11 cellular contexts compared by ENCODE assay signal in genomic region chrX:123424546-123424945, GRCh38.
DNase-seq lines count a peak whose midpoint lies in the region; ATAC-seq, FAIRE-seq and TF ChIP-seq lines count a peak whose summit lies in the region.
"Had no signal": no experiment of that assay in that cellular context is flagged by ENCODE, and none has a peak within 500 bp of the region (broad histone marks: within the 10 kb centered on the region; RNA-seq: fewer than 3 reads in every experiment).

No MANE protein-coding gene starts in this region.

- H3K27me3 ChIP-seq in CD8-positive, alpha-beta T cell (ENCODE audit: insufficient read depth, low read length) = no peaks in the 10 kb centered on the region
- no peaks in the 10 kb centered on the region for H3K27me3 ChIP-seq in MG63

- H3K4me3 Mint-ChIP-seq in CD8-positive, alpha-beta T cell = no peak overlapping the region

- H3K4me1 ChIP-seq in CD8-positive, alpha-beta T cell (ENCODE audit: insufficient read depth, low read length) = no peaks in the 10 kb centered on the region

- no peaks in the 10 kb centered on the region for H3K27me3 Mint-ChIP-seq in CD8-positive, alpha-beta T cell (ENCODE audit: low read depth)

- H3K4me1 Mint-ChIP-seq in CD8-positive, alpha-beta T cell (ENCODE audit: low read depth) = no peaks in the 10 kb centered on the region

- no peaks in the 10 kb centered on the region for H3K9me3 ChIP-seq in CD8-positive, alpha-beta T cell (ENCODE audit: low read length)
- no peaks in the 10 kb centered on the region for H3K9me3 ChIP-seq in MG63

- POLR2A ChIA-PET in CD8-positive, alpha-beta T cell (lab: Charles Lee) = no interaction called here

- peak; percentile 53 for DNase-seq in GM04503 (ENCODE audit: low read depth)
- peak; percentile 42 for DNase-seq in fibroblast of gingiva (ENCODE audit: low read depth)
- DNase-seq in CD8-positive, alpha-beta T cell = no peak
- no peak for DNase-seq in NCI-H1436 treated with DMSO at 0.1 percent for 48 hours (lab: John Stamatoyannopoulos, UW)
- no peak for DNase-seq in D721Med (ENCODE audit: insufficient read length, low spot score)
- DNase-seq in MG63 = no peak
- DNase-seq: COR-L47; cortex of kidney; stimulated activated naive CD4-positive, alpha-beta T cell treated with Interleukin-2 at 50 U/mL for 16 hours had no signal

- ATAC-seq in GM21423 (IDR thresholded peaks at IDR 0.05; ENCODE audit: unreplicated experiment) = peak; percentile 87
- peak; percentile 88 for ATAC-seq in HG03354 (IDR thresholded peaks at IDR 0.05; ENCODE audit: poor library complexity, severe bottlenecking, unreplicated experiment)
- no peak for ATAC-seq in CD8-positive, alpha-beta T cell

- intact Hi-C loops in CD8-positive, alpha-beta T cell (cut with DNase I, micrococcal nuclease) = no loop called here

- no peak overlapping the region for H3K27ac ChIP-seq in CD8-positive, alpha-beta T cell (ENCODE audit: low read depth, low read length)

- no peaks in the 10 kb centered on the region for H3K36me3 Mint-ChIP-seq in CD8-positive, alpha-beta T cell

- FAIRE-seq in D721Med (lab: Jason Lieb, UNC) = no peak

- no peak for TF ChIP-seq CTCF in CD8-positive, alpha-beta T cell (IDR thresholded peaks at IDR 0.05)
- TF ChIP-seq CTCF in D721Med (IDR thresholded peaks at IDR 0.05; ENCODE audit: insufficient read depth, missing control alignments) = no peak

- no peak overlapping the region for H3K4me3 ChIP-seq in CD8-positive, alpha-beta T cell (ENCODE audit: low read depth, low read length)
- H3K4me3 ChIP-seq in MG63 = no peak overlapping the region

- H3K27ac Mint-ChIP-seq in CD8-positive, alpha-beta T cell = no peak overlapping the region

- no peaks in the 10 kb centered on the region for H3K36me3 ChIP-seq in CD8-positive, alpha-beta T cell (ENCODE audit: insufficient read depth, low read length)
- H3K36me3 ChIP-seq in MG63 = no peaks in the 10 kb centered on the region

- CTCF ChIA-PET in CD8-positive, alpha-beta T cell (lab: Charles Lee) = no interaction called here

- H3K9me3 Mint-ChIP-seq in CD8-positive, alpha-beta T cell = no peaks in the 10 kb centered on the region

Comparison
In these comparisons a context has a peak if more than half of its experiments do, and no peak if none do; other contexts are left out.
1. DNase-seq: peak in GM04503 (single experiment) and fibroblast of gingiva (single experiment); none in CD8-positive, alpha-beta T cell (0 of 7), NCI-H1436 treated with DMSO at 0.1 percent for 48 hours (single experiment), D721Med (single experiment) and MG63 (single experiment).